In the genomic region with DNA sequence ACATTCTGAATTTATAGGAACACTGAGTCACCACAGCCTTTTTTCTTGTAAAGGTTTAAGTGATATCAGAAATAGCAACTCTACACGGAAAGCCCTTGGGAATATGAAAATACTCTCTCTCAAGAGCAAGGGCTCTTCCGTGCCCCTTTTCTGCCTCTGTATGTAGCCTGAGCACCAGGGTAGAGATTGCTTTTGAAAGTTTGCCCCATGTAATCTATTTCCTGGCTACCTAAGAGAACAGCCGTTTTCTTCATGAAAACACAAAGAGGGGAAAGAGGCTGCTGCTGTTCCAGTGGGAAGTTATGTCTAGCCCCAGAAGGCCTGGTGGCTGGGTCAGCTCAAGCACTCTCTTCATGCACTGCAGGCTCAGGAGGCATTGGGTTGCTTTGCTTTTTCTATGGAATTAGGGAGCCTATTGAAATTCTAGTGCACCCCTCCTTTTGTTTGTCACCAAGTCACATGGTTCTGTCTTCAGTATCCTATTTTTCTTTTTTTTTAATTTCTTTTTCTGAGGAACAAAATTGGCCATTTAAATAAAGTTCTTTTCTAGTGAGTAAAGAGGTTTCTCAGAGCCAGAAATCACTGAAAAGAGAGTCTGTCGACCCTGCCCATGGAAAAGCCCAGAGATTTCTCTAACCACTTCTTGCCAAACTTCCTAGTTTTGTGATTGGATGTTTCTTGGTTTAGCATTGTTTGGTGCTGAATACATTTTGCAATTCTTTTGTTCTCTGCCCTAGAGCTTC, we compare ENCODE assay signal across 15 cellular contexts. TPM values are rescaled to one million over a fixed set of nuclear protein-coding genes. Genes with fewer than 3 reads are reported as not detected.
DNase-seq lines count a peak whose midpoint lies in the region; ATAC-seq lines count a peak whose summit lies in the region.
"Had no signal": no experiment of that assay in that cellular context is flagged by ENCODE, and none has a peak within 500 bp of the region (broad histone marks: within the 10 kb centered on the region; RNA-seq: fewer than 3 reads in every experiment).

No MANE protein-coding gene starts in this region.

- intact Hi-C loops in activated T-helper 1 cell treated with anti-CD3 and anti-CD28 coated beads, Interleukin-12 subunit alpha, Interleukin-12 subunit beta, Interleukin-2, Interleukin-4 antibody, amounts not matched to agents 30 ng/mL and 10 ng/mL and 1 ng/mL, durations not matched to agents 14 hours and 24 hours and 36 hours (cut with micrococcal nuclease), result no loop called here

- H3K27me3 Mint-ChIP-seq in stimulated activated naive CD8-positive, alpha-beta T cell treated with anti-CD3 and anti-CD28 coated beads, Interleukin-15, Interleukin-2, amounts not matched to agents 100 ng/mL and 50 ng/mL, for 24 hours, result no peaks in the 10 kb centered on the region
- H3K27me3 Mint-ChIP-seq in activated T-helper 1 cell treated with anti-CD3 and anti-CD28 coated beads, Interleukin-12 subunit alpha, Interleukin-12 subunit beta, Interleukin-2, Interleukin-4 antibody, amounts not matched to agents 30 ng/mL and 10 ng/mL and 1 ng/mL, durations not matched to agents 14 hours and 24 hours and 36 hours (ENCODE audit: insufficient read depth), result peaks cover 3% of the 10 kb centered on the region

- H3K27ac Mint-ChIP-seq in stimulated activated naive CD8-positive, alpha-beta T cell treated with anti-CD3 and anti-CD28 coated beads, Interleukin-15, Interleukin-2, amounts not matched to agents 100 ng/mL and 50 ng/mL, for 24 hours, result peak overlapping the region; percentile 95
- H3K27ac Mint-ChIP-seq in activated T-helper 1 cell treated with anti-CD3 and anti-CD28 coated beads, Interleukin-12 subunit alpha, Interleukin-12 subunit beta, Interleukin-2, Interleukin-4 antibody, amounts not matched to agents 30 ng/mL and 10 ng/mL and 1 ng/mL, durations not matched to agents 14 hours and 24 hours and 36 hours, result peak overlapping the region; percentile 49

- H3K9me3 Mint-ChIP-seq in stimulated activated naive CD8-positive, alpha-beta T cell treated with anti-CD3 and anti-CD28 coated beads, Interleukin-15, Interleukin-2, amounts not matched to agents 100 ng/mL and 50 ng/mL, for 24 hours, result peaks cover 7% of the 10 kb centered on the region
- peaks cover 15% of the 10 kb centered on the region for H3K9me3 Mint-ChIP-seq in activated T-helper 1 cell treated with anti-CD3 and anti-CD28 coated beads, Interleukin-12 subunit alpha, Interleukin-12 subunit beta, Interleukin-2, Interleukin-4 antibody, amounts not matched to agents 30 ng/mL and 10 ng/mL and 1 ng/mL, durations not matched to agents 14 hours and 24 hours and 36 hours

- ATAC-seq in stimulated activated naive CD8-positive, alpha-beta T cell treated with anti-CD3 and anti-CD28 coated beads, Interleukin-15, Interleukin-2, amounts not matched to agents 100 U/mL and 50 U/mL, for 24 hours, result no peak
- no peak for ATAC-seq in HG03520 (IDR thresholded peaks at IDR 0.05; ENCODE audit: unreplicated experiment)
- ATAC-seq: right cardiac atrium, upper lobe of right lung had no signal

- H3K4me3 Mint-ChIP-seq in stimulated activated naive CD8-positive, alpha-beta T cell treated with anti-CD3 and anti-CD28 coated beads, Interleukin-15, Interleukin-2, amounts not matched to agents 100 ng/mL and 50 ng/mL, for 24 hours, result peak overlapping the region; percentile 57
- H3K4me3 Mint-ChIP-seq in activated T-helper 1 cell treated with anti-CD3 and anti-CD28 coated beads, Interleukin-12 subunit alpha, Interleukin-12 subunit beta, Interleukin-2, Interleukin-4 antibody, amounts not matched to agents 30 ng/mL and 10 ng/mL and 1 ng/mL, durations not matched to agents 14 hours and 24 hours and 36 hours, result no peak overlapping the region

- H3K36me3 Mint-ChIP-seq in stimulated activated naive CD8-positive, alpha-beta T cell treated with anti-CD3 and anti-CD28 coated beads, Interleukin-15, Interleukin-2, amounts not matched to agents 100 ng/mL and 50 ng/mL, for 24 hours (ENCODE audit: low read depth), result peaks cover 35% of the 10 kb centered on the region
- H3K36me3 Mint-ChIP-seq in activated T-helper 1 cell treated with anti-CD3 and anti-CD28 coated beads, Interleukin-12 subunit alpha, Interleukin-12 subunit beta, Interleukin-2, Interleukin-4 antibody, amounts not matched to agents 30 ng/mL and 10 ng/mL and 1 ng/mL, durations not matched to agents 14 hours and 24 hours and 36 hours (ENCODE audit: low read depth), result peaks cover 15% of the 10 kb centered on the region

- DNase-seq in stimulated activated naive CD8-positive, alpha-beta T cell treated with anti-CD3 and anti-CD28 coated beads, Interleukin-15, Interleukin-2, amounts not matched to agents 100 U/mL and 50 U/mL, for 24 hours, result no peak
- no peak for DNase-seq in activated T-helper 1 cell treated with anti-CD3 and anti-CD28 coated beads, Interleukin-12 subunit alpha, Interleukin-12 subunit beta, Interleukin-2, Interleukin-4 antibody, amounts not matched to agents 30 ng/mL and 10 ng/mL and 1 ng/mL, durations not matched to agents 14 hours and 24 hours and 36 hours (ENCODE audit: low spot score)
- peak; percentile 75 for DNase-seq in globus pallidus (ENCODE audit: low spot score)
- DNase-seq in stimulated activated CD4-positive, alpha-beta T cell treated with anti-CD3 and anti-CD28 coated beads, Interleukin-15, amount 100 ng/mL, for 24 hours, result no peak
- no peak for DNase-seq in ecto neural progenitor cell (ENCODE audit: low spot score)
- DNase-seq in stimulated activated CD4-positive, alpha-beta T cell treated with anti-CD3 and anti-CD28 coated beads, Interleukin-4, amount 100 ng/mL, for 4 hours, result no peak
- DNase-seq: EL; NCI-H1417 treated with DMSO at 0.1 percent for 48 hours; NK-92 treated with Interleukin-12 subunit alpha and Interleukin-12 subunit beta, amount 100 ng/mL, for 24 hours; upper lobe of right lung had no signal

- H3K4me1 Mint-ChIP-seq in stimulated activated naive CD8-positive, alpha-beta T cell treated with anti-CD3 and anti-CD28 coated beads, Interleukin-15, Interleukin-2, amounts not matched to agents 100 ng/mL and 50 ng/mL, for 24 hours (ENCODE audit: low read depth), result peaks cover 94% of the 10 kb centered on the region
- peaks cover 49% of the 10 kb centered on the region for H3K4me1 Mint-ChIP-seq in activated T-helper 1 cell treated with anti-CD3 and anti-CD28 coated beads, Interleukin-12 subunit alpha, Interleukin-12 subunit beta, Interleukin-2, Interleukin-4 antibody, amounts not matched to agents 30 ng/mL and 10 ng/mL and 1 ng/mL, durations not matched to agents 14 hours and 24 hours and 36 hours (ENCODE audit: low read depth)

RNA-seq across cellular contexts. Expression of gene TIGIT, which starts 39.5 kb away (rescaled TPM):
- total RNA-seq in activated T-helper 1 cell treated with anti-CD3 and anti-CD28 coated beads, Interleukin-12 subunit alpha, Interleukin-12 subunit beta, Interleukin-2, Interleukin-4 antibody, amounts not matched to agents 30 ng/mL and 10 ng/mL and 1 ng/mL, durations not matched to agents 14 hours and 24 hours and 36 hours, result 5.6 and 5.8 TPM in 2 replicates
- total RNA-seq: bronchial epithelial cell, HT1080 had no signal
